In genomic region chr1:93111561-93111960, GRCh38 we compare ENCODE assay signal across 14 cellular contexts. TPM values are rescaled to one million over a fixed set of nuclear protein-coding genes. Genes with fewer than 3 reads are reported as not detected.
DNase-seq lines count a peak whose midpoint lies in the region; ATAC-seq and TF ChIP-seq lines count a peak whose summit lies in the region.
"Had no signal": no experiment of that assay in that cellular context is flagged by ENCODE, and none has a peak within 500 bp of the region (broad histone marks: within the 10 kb centered on the region; RNA-seq: fewer than 3 reads in every experiment).

No MANE protein-coding gene starts in this region.

- CTCF ChIA-PET in T-cell (lab: Charles Lee) = interaction anchor here in 1 of 2 donors (0.6 kb wide), 1 partner anchor 200 kb away, joined by 4 read pairs; no protein-coding TSS in a partner anchor

- H3K4me1 ChIP-seq in cardiac muscle cell (ENCODE audit: low read depth) = peaks cover 18% of the 10 kb centered on the region
- H3K4me1 ChIP-seq in iPS-18a (ENCODE audit: control insufficient read depth, low read depth, low read length) = peaks cover 20% of the 10 kb centered on the region
- H3K4me1 ChIP-seq in uterus = no peaks in the 10 kb centered on the region
- H3K4me1 ChIP-seq: esophagus squamous epithelium, parathyroid adenoma had no signal

- peaks cover 0 to 18% (median 9%) of the 10 kb centered on the region in 3 donors for H3K9me3 Mint-ChIP-seq in T-cell
- H3K9me3 Mint-ChIP-seq in stimulated activated memory B cell treated with anti-CD40 and anti-IgM and Interleukin-4, amounts not matched to agents 10 μg/mL and 1 μg/mL and 100 μg/mL, for 72 hours = peaks cover 12% of the 10 kb centered on the region

- H3K9ac ChIP-seq in iPS-18a (ENCODE audit: low read length) = no peak overlapping the region
- H3K9ac ChIP-seq: parathyroid adenoma had no signal

- intact Hi-C loops in Right ventricle myocardium inferior (cut with DNase I) (no loop called here), uterus (cut with DNase I; ENCODE audit: low total_unique reads) (no loop called here)

- POLR2A ChIA-PET in T-cell (lab: Charles Lee) = interaction anchor here in 1 of 2 donors (0.5 kb wide), 1 partner anchor 10 kb away, joined by 3 read pairs; no protein-coding TSS in a partner anchor

- H3K27ac Mint-ChIP-seq in T-cell = peak overlapping the region; percentile 11 to 48
- H3K27ac Mint-ChIP-seq in stimulated activated memory B cell treated with anti-CD40 and anti-IgM and Interleukin-4, amounts not matched to agents 10 μg/mL and 1 μg/mL and 100 μg/mL, for 72 hours = no peak overlapping the region

- ATAC-seq in Right ventricle myocardium inferior = no peak
- no peak for ATAC-seq in T-cell (replicated peaks in 1 of 4)
- no peak for ATAC-seq in GM21526 (IDR thresholded peaks at IDR 0.05; ENCODE audit: low FRiP score, unreplicated experiment)
- ATAC-seq in stimulated activated memory B cell treated with anti-CD40 and anti-IgM and Interleukin-4, amounts not matched to agents 10 μg/mL and 1 μg/mL and 100 μg/mL, for 72 hours = no peak

- no peaks in the 10 kb centered on the region for H3K9me3 ChIP-seq in cardiac muscle cell (ENCODE audit: low read depth)
- no peaks in the 10 kb centered on the region for H3K9me3 ChIP-seq in iPS-18a (ENCODE audit: control insufficient read depth, low read depth, low read length)
- H3K9me3 ChIP-seq in uterus = no peaks in the 10 kb centered on the region

- TF ChIP-seq CTCF in cardiac muscle cell (IDR thresholded peaks at IDR 0.05; ENCODE audit: low read depth, low read length) (no peak), uterus (IDR thresholded peaks at IDR 0.05) (no peak)

- H3K4me3 Mint-ChIP-seq in T-cell = no peak overlapping the region
- no peak overlapping the region for H3K4me3 Mint-ChIP-seq in stimulated activated memory B cell treated with anti-CD40 and anti-IgM and Interleukin-4, amounts not matched to agents 10 μg/mL and 1 μg/mL and 100 μg/mL, for 72 hours

- H3K36me3 ChIP-seq in cardiac muscle cell (peaks cover 21% of the 10 kb centered on the region), iPS-18a (ENCODE audit: control insufficient read depth, low read depth, low read length) (peaks cover 34% of the 10 kb centered on the region), uterus (no peaks in the 10 kb centered on the region)

- H3K27ac ChIP-seq in cardiac muscle cell (peak overlapping the region; percentile 41), iPS-18a (ENCODE audit: low read length) (peak overlapping the region; percentile 52), uterus (peak overlapping the region; percentile 15 to 26)
- H3K27ac ChIP-seq: esophagus squamous epithelium, parathyroid adenoma had no signal

- H3K27me3 Mint-ChIP-seq in T-cell = no peaks in the 10 kb centered on the region
- H3K27me3 Mint-ChIP-seq in stimulated activated memory B cell treated with anti-CD40 and anti-IgM and Interleukin-4, amounts not matched to agents 10 μg/mL and 1 μg/mL and 100 μg/mL, for 72 hours = no peaks in the 10 kb centered on the region

- no peak for DNase-seq in cardiac muscle cell (ENCODE audit: low read depth in 1 of 2, low spot score in 1 of 2)
- no peak for DNase-seq in Right ventricle myocardium inferior (ENCODE audit: missing footprints)
- no peak for DNase-seq in T-cell
- no peak for DNase-seq in uterus
- DNase-seq in NCI-H2107 (lab: John Stamatoyannopoulos, UW) = no peak
- DNase-seq: esophagus squamous epithelium; mesendoderm; NCI-H1048; NCI-H2171; stimulated activated CD4-positive, alpha-beta T cell treated with anti-CD3 and anti-CD28 coated beads, Interleukin-12 subunit alpha, Interleukin-12 subunit beta, amount 100 ng/mL, for 4 hours had no signal

- H3K36me3 Mint-ChIP-seq in T-cell = peaks cover 57% of the 10 kb centered on the region
- H3K36me3 Mint-ChIP-seq in stimulated activated memory B cell treated with anti-CD40 and anti-IgM and Interleukin-4, amounts not matched to agents 10 μg/mL and 1 μg/mL and 100 μg/mL, for 72 hours = peaks cover 44% of the 10 kb centered on the region

- H3K27me3 ChIP-seq in cardiac muscle cell (no peaks in the 10 kb centered on the region), iPS-18a (ENCODE audit: control insufficient read depth, insufficient read depth, low read length) (no peaks in the 10 kb centered on the region), uterus (no peaks in the 10 kb centered on the region)
- H3K27me3 ChIP-seq: esophagus squamous epithelium had no signal

- H3K4me1 Mint-ChIP-seq in T-cell = peaks cover 25 to 39% (median 33%) of the 10 kb centered on the region in 3 donors
- H3K4me1 Mint-ChIP-seq in stimulated activated memory B cell treated with anti-CD40 and anti-IgM and Interleukin-4, amounts not matched to agents 10 μg/mL and 1 μg/mL and 100 μg/mL, for 72 hours = peaks cover 23% of the 10 kb centered on the region

- no peak for TF ChIP-seq POLR2A in uterus (IDR thresholded peaks at IDR 0.05)

- H3K4me3 ChIP-seq in cardiac muscle cell = no peak overlapping the region
- H3K4me3 ChIP-seq in iPS-18a (ENCODE audit: low read length) = no peak overlapping the region
- H3K4me3 ChIP-seq in uterus = no peak overlapping the region
- H3K4me3 ChIP-seq: esophagus squamous epithelium had no signal

RNA-seq across cellular contexts. Expression of gene MTF2, which starts 32.5 kb away (rescaled TPM):
- total RNA-seq in cardiac muscle cell (28.3 and 37.9 TPM in 2 replicates), Right ventricle myocardium inferior (7.1 TPM), T-cell (10 to 100 TPM; 40.1 to 49.2 (median 47.4) TPM), uterus (10 to 100 TPM; 29.1 to 70.9 (median 31.8) TPM)
- polyA plus RNA-seq in cardiac muscle cell = 70.9 and 88.6 TPM in 2 replicates
